1 cellular context compared by ENCODE assay signal in the genomic region with DNA sequence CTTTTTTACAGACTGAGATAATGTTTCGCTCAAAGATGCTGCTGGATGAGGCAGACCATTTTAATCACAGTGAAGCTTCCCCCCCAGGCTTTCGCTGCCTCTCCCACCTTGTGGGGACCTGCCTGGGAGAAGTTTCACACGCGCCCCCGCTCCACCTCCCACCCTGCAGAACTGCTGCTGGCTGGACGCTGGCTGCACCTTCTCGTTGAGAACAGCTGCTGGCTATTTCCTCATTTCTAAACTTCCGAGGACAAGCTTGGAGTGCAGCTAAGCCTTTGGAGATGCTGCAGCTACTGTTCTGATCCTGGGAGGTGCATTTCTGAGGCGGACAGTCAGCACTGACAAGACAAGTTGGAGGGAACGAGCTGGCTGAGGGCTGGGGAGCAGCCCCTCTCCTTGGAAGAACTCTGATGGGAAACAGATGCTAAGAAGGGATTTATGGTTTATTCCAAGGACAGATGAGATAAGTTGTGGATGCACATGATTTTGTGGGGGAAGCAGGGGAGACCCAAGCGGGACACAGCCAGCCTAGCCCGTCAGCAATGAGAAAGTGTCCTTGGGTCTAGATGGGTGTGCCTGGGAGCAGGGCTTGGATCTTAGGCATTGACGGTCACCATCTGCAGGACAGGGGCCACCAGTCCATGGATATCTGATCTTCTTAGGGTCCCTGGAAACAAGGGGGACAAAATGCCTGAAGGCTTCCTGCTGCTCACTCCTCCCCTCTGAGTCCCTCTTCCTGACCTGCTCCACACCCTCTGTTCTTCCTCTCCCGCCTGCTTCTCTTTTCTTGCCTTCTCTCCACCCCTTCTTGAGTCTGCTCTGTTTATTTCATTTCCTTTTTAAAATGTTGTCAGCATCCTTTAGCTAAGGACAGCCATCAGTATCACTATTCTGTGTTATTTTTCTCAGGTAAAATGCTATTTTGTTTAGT.
TF ChIP-seq lines count a peak whose summit lies in the region.

No MANE protein-coding gene starts in this region.

TF ChIP-seq in WTC11, 78 proteins besides CTCF, POLR2A, EP300 and RAD21:
- TF ChIP-seq, protein P1, sequence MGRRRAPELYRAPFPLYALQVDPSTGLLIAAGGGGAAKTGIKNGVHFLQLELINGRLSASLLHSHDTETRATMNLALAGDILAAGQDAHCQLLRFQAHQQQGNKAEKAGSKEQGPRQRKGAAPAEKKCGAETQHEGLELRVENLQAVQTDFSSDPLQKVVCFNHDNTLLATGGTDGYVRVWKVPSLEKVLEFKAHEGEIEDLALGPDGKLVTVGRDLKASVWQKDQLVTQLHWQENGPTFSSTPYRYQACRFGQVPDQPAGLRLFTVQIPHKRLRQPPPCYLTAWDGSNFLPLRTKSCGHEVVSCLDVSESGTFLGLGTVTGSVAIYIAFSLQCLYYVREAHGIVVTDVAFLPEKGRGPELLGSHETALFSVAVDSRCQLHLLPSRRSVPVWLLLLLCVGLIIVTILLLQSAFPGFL (CRISPR knock-in tag; IDR thresholded peaks at IDR 0.05; ENCODE audit: borderline replicate concordance) = no peak
- TF ChIP-seq ESRRA (CRISPR knock-in tag; IDR thresholded peaks at IDR 0.05; ENCODE audit: borderline replicate concordance) (no peak), IRF2 (CRISPR knock-in tag; IDR thresholded peaks at IDR 0.05; ENCODE audit: borderline replicate concordance, low read depth) (no peak), KAT7 (CRISPR knock-in tag; IDR thresholded peaks at IDR 0.05; ENCODE audit: borderline replicate concordance) (no peak), GRHL2 (CRISPR knock-in tag; IDR thresholded peaks at IDR 0.05; ENCODE audit: insufficient replicate concordance, severe bottlenecking) (no peak), ETV6 (CRISPR knock-in tag; IDR thresholded peaks at IDR 0.05) (no peak), NFYB (CRISPR knock-in tag; conservative IDR thresholded peaks at IDR 0.05; ENCODE audit: low read depth) (no peak), RELA (CRISPR knock-in tag; IDR thresholded peaks at IDR 0.05; ENCODE audit: borderline replicate concordance) (no peak)
- TF ChIP-seq, protein P2, sequence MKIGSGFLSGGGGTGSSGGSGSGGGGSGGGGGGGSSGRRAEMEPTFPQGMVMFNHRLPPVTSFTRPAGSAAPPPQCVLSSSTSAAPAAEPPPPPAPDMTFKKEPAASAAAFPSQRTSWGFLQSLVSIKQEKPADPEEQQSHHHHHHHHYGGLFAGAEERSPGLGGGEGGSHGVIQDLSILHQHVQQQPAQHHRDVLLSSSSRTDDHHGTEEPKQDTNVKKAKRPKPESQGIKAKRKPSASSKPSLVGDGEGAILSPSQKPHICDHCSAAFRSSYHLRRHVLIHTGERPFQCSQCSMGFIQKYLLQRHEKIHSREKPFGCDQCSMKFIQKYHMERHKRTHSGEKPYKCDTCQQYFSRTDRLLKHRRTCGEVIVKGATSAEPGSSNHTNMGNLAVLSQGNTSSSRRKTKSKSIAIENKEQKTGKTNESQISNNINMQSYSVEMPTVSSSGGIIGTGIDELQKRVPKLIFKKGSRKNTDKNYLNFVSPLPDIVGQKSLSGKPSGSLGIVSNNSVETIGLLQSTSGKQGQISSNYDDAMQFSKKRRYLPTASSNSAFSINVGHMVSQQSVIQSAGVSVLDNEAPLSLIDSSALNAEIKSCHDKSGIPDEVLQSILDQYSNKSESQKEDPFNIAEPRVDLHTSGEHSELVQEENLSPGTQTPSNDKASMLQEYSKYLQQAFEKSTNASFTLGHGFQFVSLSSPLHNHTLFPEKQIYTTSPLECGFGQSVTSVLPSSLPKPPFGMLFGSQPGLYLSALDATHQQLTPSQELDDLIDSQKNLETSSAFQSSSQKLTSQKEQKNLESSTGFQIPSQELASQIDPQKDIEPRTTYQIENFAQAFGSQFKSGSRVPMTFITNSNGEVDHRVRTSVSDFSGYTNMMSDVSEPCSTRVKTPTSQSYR (CRISPR knock-in tag; IDR thresholded peaks at IDR 0.05) = no peak
- TF ChIP-seq, protein P3, sequence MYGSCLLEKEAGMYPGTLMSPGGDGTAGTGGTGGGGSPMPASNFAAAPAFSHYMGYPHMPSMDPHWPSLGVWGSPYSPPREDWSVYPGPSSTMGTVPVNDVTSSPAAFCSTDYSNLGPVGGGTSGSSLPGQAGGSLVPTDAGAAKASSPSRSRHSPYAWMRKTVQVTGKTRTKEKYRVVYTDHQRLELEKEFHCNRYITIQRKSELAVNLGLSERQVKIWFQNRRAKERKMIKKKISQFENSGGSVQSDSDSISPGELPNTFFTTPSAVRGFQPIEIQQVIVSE (CRISPR knock-in tag; IDR thresholded peaks at IDR 0.05; ENCODE audit: borderline replicate concordance) = no peak
